ENCODE assay signal across 9 cellular contexts in genomic region chr2:241546771-241547498, GRCh38. TPM values are rescaled to one million over a fixed set of nuclear protein-coding genes. Genes with fewer than 3 reads are reported as not detected.
DNase-seq lines count a peak whose midpoint lies in the region; ATAC-seq and TF ChIP-seq lines count a peak whose summit lies in the region.
"Had no signal": no experiment of that assay in that cellular context is flagged by ENCODE, and none has a peak within 500 bp of the region (broad histone marks: within the 10 kb centered on the region; RNA-seq: fewer than 3 reads in every experiment).

No MANE protein-coding gene starts in this region.

- ATAC-seq in GM18505 (IDR thresholded peaks at IDR 0.05; ENCODE audit: unreplicated experiment) = no peak

- no peak for TF ChIP-seq POLR2A in GM18505 (IDR thresholded peaks at IDR 0.05; ENCODE audit: borderline replicate concordance, extremely low read depth, insufficient read depth, insufficient read length)

- in situ Hi-C loops in ACHN (cut with HindIII; ENCODE audit: low pct_ligation_motif_present, low pct_unique_long_range_greater_than_20kb, low sequenced_read_pairs) = no loop called here

- DNase-seq in ACHN (peak; percentile 90), HT1080 (ENCODE audit: low read depth) (peak; percentile 89), dedifferentiated amniotic fluid mesenchymal stem cell (ENCODE audit: extremely low spot score) (peak; percentile 71), medulla oblongata (ENCODE audit: extremely low spot score) (peak; percentile 45), OCI-M1 (lab: John Stamatoyannopoulos, UW) (no peak), occipital lobe (lab: John Stamatoyannopoulos, UW) (no peak)
- DNase-seq in effector CD8-positive, alpha-beta T cell (lab: John Stamatoyannopoulos, UW) = no peak
- DNase-seq: NCI-H526 had no signal

RNA-seq across cellular contexts. Expression of gene BOK, which starts 11.6 kb away (rescaled TPM):
- 21.6 and 22.8 TPM in 2 replicates for total RNA-seq in HT1080 (2014; rRNA removed; shearing (Covaris generic))
- polyA plus RNA-seq in HT1080 (2015; cell fraction: cytosol; rRNA removed) = 21.8 and 27.1 TPM in 2 replicates
- 15.7 and 17.1 TPM in 2 replicates for polyA plus RNA-seq in HT1080 (2015; cell fraction: nucleus; rRNA removed)
- total RNA-seq in occipital lobe = 22.8 TPM

RNA-seq across cellular contexts. Expression of gene STK25, which starts 38.6 kb away (rescaled TPM):
- total RNA-seq in HT1080 (2014; rRNA removed; shearing (Covaris generic)) = 177 and 197 TPM in 2 replicates
- polyA plus RNA-seq in HT1080 (2015; cell fraction: cytosol; rRNA removed) = 134 and 176 TPM in 2 replicates
- 340 and 420 TPM in 2 replicates for polyA plus RNA-seq in HT1080 (2015; cell fraction: nucleus; rRNA removed)
- 160 TPM for total RNA-seq in occipital lobe

Comparison
In these comparisons a context has a peak if more than half of its experiments do, and no peak if none do; other contexts are left out.
1. DNase-seq: peak in ACHN (single experiment), HT1080 (single experiment), dedifferentiated amniotic fluid mesenchymal stem cell (single experiment) and medulla oblongata (single experiment); none in OCI-M1 (single experiment), effector CD8-positive, alpha-beta T cell (single experiment) and occipital lobe (single experiment).